8 cellular contexts compared by ENCODE assay signal in genomic region chr19:36215276-36216171, GRCh38. TPM values are rescaled to one million over a fixed set of nuclear protein-coding genes. Genes with fewer than 3 reads are reported as not detected.
DNase-seq lines count a peak whose midpoint lies in the region; ATAC-seq and TF ChIP-seq lines count a peak whose summit lies in the region.

No MANE protein-coding gene starts in this region.

- H3K4me3 ChIP-seq in IMR-90 (ENCODE audit: insufficient read depth, low read depth, low read length) = peak overlapping the region; percentile 67
- peak overlapping the region; percentile 72 for H3K4me3 ChIP-seq in WI38 (ENCODE audit: low read depth, low read length)
- peak overlapping the region; percentile 84 to 100 (median 97) for H3K4me3 ChIP-seq in skeletal muscle tissue (ENCODE audit: low read length in 3 of 3)

- H3K36me3 ChIP-seq in IMR-90 (ENCODE audit: control insufficient read depth, insufficient read depth, low read length) = peaks cover 2% of the 10 kb centered on the region; the same call in 1 of the 2 replicates
- H3K36me3 ChIP-seq in skeletal muscle tissue (ENCODE audit: control insufficient read depth in 3 of 3, insufficient read depth in 3 of 3, low read length in 3 of 3) = no peaks in the 10 kb centered on the region

- in situ Hi-C loops in IMR-90 (cut with MboI; ENCODE audit: low sequenced_read_pairs) = loop anchor here (25.0 kb wide), 1 partner anchor 997 kb away; the partner anchor contains the start of genes ZNF383 and ZNF585B

- H3K27me3 ChIP-seq in IMR-90 (ENCODE audit: control insufficient read depth, insufficient read depth, low read length) = no peaks in the 10 kb centered on the region
- H3K27me3 ChIP-seq in skeletal muscle tissue (ENCODE audit: control insufficient read depth in 3 of 3, insufficient read depth in 3 of 3, low read length in 3 of 3) = no peaks in the 10 kb centered on the region

- H3K27me3 Mint-ChIP-seq in glutamatergic neuron (ENCODE audit: unreplicated experiment) = no peaks in the 10 kb centered on the region

- peak overlapping the region; percentile 98 for H4K91ac ChIP-seq in IMR-90 (ENCODE audit: insufficient read depth, low read depth, low read length)

- CTCF ChIA-PET in IMR-90 (lab: Yijun Ruan, JAX) = interaction anchor here (0.5 to 0.7 kb wide), 2 partner anchors 191 to 391 kb away, joined by 4 to 6 read pairs; no protein-coding TSS in a partner anchor

- POLR2A ChIA-PET in IMR-90 (lab: Charles Lee; ENCODE audit: unreplicated experiment) = no interaction called here

- TSS peak; percentile 72 for BruUV-seq in IMR-90 (replicated peaks; lab: Mats Ljungman, UMichigan)

- peak overlapping the region; percentile 91 for H3K27ac ChIP-seq in IMR-90 (ENCODE audit: insufficient read depth, low read length)
- peak overlapping the region; percentile 96 for H3K27ac ChIP-seq in skeletal muscle tissue (ENCODE audit: low read depth, low read length)

- peak; percentile 67 for TF ChIP-seq POLR2A in IMR-90 (IDR thresholded peaks at IDR 0.05; ENCODE audit: low read depth, low read length)

- H2BK120ac ChIP-seq in IMR-90 (ENCODE audit: low read depth, low read length) = peak overlapping the region; percentile 35

- TF ChIP-seq CTCF in IMR-90 (conservative IDR thresholded peaks at IDR 0.05; ENCODE audit: low read depth, low read length) = no peak
- TF ChIP-seq CTCF in WI38 (IDR thresholded peaks at IDR 0.05; ENCODE audit: low read depth, low read length) = no peak
- no peak for TF ChIP-seq CTCF in glutamatergic neuron (IDR thresholded peaks at IDR 0.05; ENCODE audit: partially characterized antibody, unreplicated experiment)

- peak overlapping the region; percentile 99 for H3K9ac ChIP-seq in IMR-90 (ENCODE audit: low read depth, low read length)
- H3K9ac ChIP-seq in skeletal muscle tissue (ENCODE audit: low read depth in 1 of 3, low read length in 3 of 3) = peak overlapping the region; percentile 84 to 98 (median 94)

- no peaks in the 10 kb centered on the region for H3K9me3 Mint-ChIP-seq in glutamatergic neuron (ENCODE audit: unreplicated experiment)

- intact Hi-C loops in IMR-90 (cut with micrococcal nuclease) = loop anchor here (5.0 kb wide), 1 partner anchor 162 kb away; the partner anchor contains the start of gene ZFP14

- H2AK9ac ChIP-seq in IMR-90 (replicated peaks; ENCODE audit: low read depth, low read length, poor library complexity) = peak overlapping the region; percentile 100

- H2BK15ac ChIP-seq in IMR-90 (ENCODE audit: low read depth, low read length) = peak overlapping the region; percentile 3; the same call in 1 of the 3 replicates

- H2AFZ ChIP-seq in IMR-90 (replicated peaks; ENCODE audit: low read length, poor library complexity) = peak overlapping the region; percentile 95

- no peaks in the 10 kb centered on the region for H3K36me3 Mint-ChIP-seq in glutamatergic neuron (ENCODE audit: unreplicated experiment)

- WGBS in IMR-90 (ENCODE audit: extremely low coverage in 2 of 2, insufficient read length in 1 of 2), 2 experiments = 0% methylated on average over 3 of the region's 27 CpGs; no CpG with 5 or more reads in 1 of the 2 experiments

- DNase-seq in NCI-H2107 treated with DMSO at 0.1 percent for 48 hours (lab: John Stamatoyannopoulos, UW; ENCODE audit: unreplicated experiment) (peak; percentile 1), NCI-H2107 (lab: John Stamatoyannopoulos, UW) (no peak), IMR-90 (peak; percentile 62), glutamatergic neuron (peak; percentile 22), GDM1 (lab: John Stamatoyannopoulos, UW) (no peak)

- peak overlapping the region; percentile 74 for H3K18ac ChIP-seq in IMR-90 (ENCODE audit: low read depth, low read length)

- H3K9me3 ChIP-seq in IMR-90 (ENCODE audit: control insufficient read depth, insufficient read depth, low read length) = no peaks in the 10 kb centered on the region
- no peaks in the 10 kb centered on the region for H3K9me3 ChIP-seq in skeletal muscle tissue (ENCODE audit: control insufficient read depth in 3 of 3, low read length in 3 of 3)

- H3K56ac ChIP-seq in IMR-90 (ENCODE audit: extremely low read depth, insufficient read depth, low read length) = peak overlapping the region; percentile 99

- TF ChIP-seq RAD21 in IMR-90 (IDR thresholded peaks at IDR 0.05; ENCODE audit: low read length) = no peak

- no peak overlapping the region for H3K27ac Mint-ChIP-seq in glutamatergic neuron (ENCODE audit: unreplicated experiment)

- H2BK20ac ChIP-seq in IMR-90 (ENCODE audit: low read depth, low read length) = no peak overlapping the region

- peaks cover 11% of the 10 kb centered on the region for H3K4me1 Mint-ChIP-seq in glutamatergic neuron (ENCODE audit: low read depth, unreplicated experiment)

- peak overlapping the region; percentile 87 for H4K5ac ChIP-seq in IMR-90 (ENCODE audit: low read depth, low read length)

- peak overlapping the region; percentile 99 for H3K4ac ChIP-seq in IMR-90 (ENCODE audit: low read depth, low read length)

- no peak for ATAC-seq in IMR-90 (ENCODE audit: low read depth)
- no peak for ATAC-seq in HG03439 (IDR thresholded peaks at IDR 0.05; ENCODE audit: unreplicated experiment)

- peaks cover 8 to 31% of the 10 kb centered on the region in 2 experiments for H3K79me1 ChIP-seq in IMR-90 (ENCODE audit: low read depth in 1 of 2, low read length in 2 of 2)

- peak overlapping the region; percentile 98 for H3K23ac ChIP-seq in IMR-90 (ENCODE audit: low read depth, low read length)

- peak overlapping the region; percentile 99 for H3K14ac ChIP-seq in IMR-90 (replicated peaks; ENCODE audit: low read depth, low read length)

- no peak overlapping the region for H3K4me3 Mint-ChIP-seq in glutamatergic neuron (ENCODE audit: unreplicated experiment)

- H4K20me1 ChIP-seq in IMR-90 (ENCODE audit: insufficient read depth, low read length) = peaks cover 14% of the 10 kb centered on the region

- dilution Hi-C loops in IMR-90 (cut with HindIII; ENCODE audit: low sequenced_read_pairs, unreplicated experiment) = no loop called here

- H2AK5ac ChIP-seq in IMR-90 (ENCODE audit: low read depth, low read length) = peak overlapping the region; percentile 100

- peak overlapping the region; percentile 83 for H2BK5ac ChIP-seq in IMR-90 (ENCODE audit: low read depth, low read length, poor library complexity, severe bottlenecking)

- H3K4me2 ChIP-seq in IMR-90 (ENCODE audit: low read depth, low read length) = peak overlapping the region; percentile 96

- H3K9me1 ChIP-seq in IMR-90 (ENCODE audit: insufficient read depth, low read length) = peaks cover 5% of the 10 kb centered on the region

- peak overlapping the region; percentile 92 to 100 for H4K8ac ChIP-seq in IMR-90 (ENCODE audit: low read depth in 2 of 2, low read length in 2 of 2)

- H3K4me1 ChIP-seq in IMR-90 (ENCODE audit: control insufficient read depth, insufficient read depth, low read length) = peaks cover 2% of the 10 kb centered on the region
- peaks cover 11 to 14% (median 12%) of the 10 kb centered on the region in 3 donors for H3K4me1 ChIP-seq in skeletal muscle tissue (ENCODE audit: control insufficient read depth in 3 of 3, insufficient read depth in 3 of 3, low read length in 3 of 3)

TF ChIP-seq in IMR-90, 13 proteins besides CTCF, POLR2A, EP300 and RAD21:
- TF ChIP-seq RFX5 (IDR thresholded peaks at IDR 0.05; ENCODE audit: low read depth, low read length) = no peak
- TF ChIP-seq RCOR1 (IDR thresholded peaks at IDR 0.05; ENCODE audit: insufficient replicate concordance, low read length) = no peak
- TF ChIP-seq MAZ (IDR thresholded peaks at IDR 0.05; ENCODE audit: borderline replicate concordance, low read depth, low read length) = no peak; the same call in 1 of the 2 replicates
- no peak for TF ChIP-seq SMC3 (IDR thresholded peaks at IDR 0.05; ENCODE audit: low read depth, low read length)

RNA-seq across cellular contexts. Expression of gene ZNF146, which starts 0.6 kb away (rescaled TPM):
- 106 and 129 TPM in 2 replicates for total RNA-seq in IMR-90 (2012; rRNA removed)
- 42.6 and 61.6 TPM in 2 replicates for polyA plus RNA-seq in IMR-90 (2012; rRNA removed)
- polyA plus RNA-seq in IMR-90 (2012; cell fraction: cytosol; rRNA removed) = 4.6 and 10.2 TPM in 2 replicates
- 2.1 and 22.2 TPM in 2 replicates for polyA plus RNA-seq in IMR-90 (2012; cell fraction: nucleus; rRNA removed; ENCODE audit: low replicate concordance)
- 59.6 TPM for total RNA-seq in glutamatergic neuron (ENCODE audit: unreplicated experiment)
- 45.9 TPM for total RNA-seq in skeletal muscle tissue

RNA-seq across cellular contexts. Expression of gene ZNF565, which starts 1.1 kb away (rescaled TPM):
- 6.4 and 7.5 TPM in 2 replicates for total RNA-seq in IMR-90 (2012; rRNA removed)
- 2.1 and 2.3 TPM in 2 replicates for polyA plus RNA-seq in IMR-90 (2012; rRNA removed)
- 0.55 and 0.70 TPM in 2 replicates for polyA plus RNA-seq in IMR-90 (2012; cell fraction: cytosol; rRNA removed)
- 1.7 and 8.1 TPM in 2 replicates for polyA plus RNA-seq in IMR-90 (2012; cell fraction: nucleus; rRNA removed; ENCODE audit: low replicate concordance)
- 5.6 TPM for total RNA-seq in glutamatergic neuron (ENCODE audit: unreplicated experiment)
- 9.4 TPM for total RNA-seq in skeletal muscle tissue

Comparison
In these comparisons a context has a peak if more than half of its experiments do, and no peak if none do; other contexts are left out.
1. DNase-seq: peak in NCI-H2107 treated with DMSO at 0.1 percent for 48 hours (single experiment), IMR-90 (single experiment) and glutamatergic neuron (single experiment); none in NCI-H2107 (single experiment) and GDM1 (single experiment).
2. Peak in every context shown above with its lines, with median percentiles within 50 percentile points of each other: H3K4me3 ChIP-seq.